22 cellular contexts compared by ENCODE assay signal in genomic region chr3:143217283-143217682, GRCh38.
DNase-seq lines count a peak whose midpoint lies in the region; FAIRE-seq and TF ChIP-seq lines count a peak whose summit lies in the region.
"Had no signal": no experiment of that assay in that cellular context is flagged by ENCODE, and none has a peak within 500 bp of the region (broad histone marks: within the 10 kb centered on the region; RNA-seq: fewer than 3 reads in every experiment).

No MANE protein-coding gene starts in this region.

- H3K27ac ChIP-seq in ACC112 (ENCODE audit: low read depth, low read length) (no peak overlapping the region), BLaER1 (peak overlapping the region; percentile 59), mesendoderm (ENCODE audit: low read depth, low read length) (no peak overlapping the region)
- H3K27ac ChIP-seq: heart left ventricle, ovary, Peyer's patch, right atrium auricular region, spleen had no signal

- 0 out of 2 replicates have a peak, but pooled peaks cover 3% of the 10 kb centered on the region for H3F3A ChIP-seq in Loucy (ENCODE audit: low read depth)

- H3K9me3 ChIP-seq in BLaER1 (peaks cover 12% of the 10 kb centered on the region; the same call in 1 of the 2 replicates), Loucy (ENCODE audit: insufficient read depth, low read depth, low read length) (no peaks in the 10 kb centered on the region)
- H3K9me3 ChIP-seq: heart left ventricle, ovary, Peyer's patch, right atrium auricular region, spleen had no signal

- H3K79me2 ChIP-seq in ACC112 (ENCODE audit: control insufficient read depth, insufficient read depth, low read length, unreplicated experiment) (no peaks in the 10 kb centered on the region), Loucy (ENCODE audit: insufficient read depth, low read length) (no peaks in the 10 kb centered on the region), mesendoderm (ENCODE audit: control insufficient read depth, insufficient read depth, low read length) (no peaks in the 10 kb centered on the region)

- H3K79me1 ChIP-seq in mesendoderm (ENCODE audit: low read length): no peaks in the 10 kb centered on the region

- H3K4me2 ChIP-seq in BLaER1: peak overlapping the region; percentile 77
- peak overlapping the region; percentile 60 for H3K4me2 ChIP-seq in Loucy (ENCODE audit: low read depth, low read length, poor library complexity, severe bottlenecking)
- no peak overlapping the region for H3K4me2 ChIP-seq in mesendoderm (ENCODE audit: low read length)

- H2BK15ac ChIP-seq in mesendoderm (replicated peaks; ENCODE audit: low read depth): no peak overlapping the region

- H4K20me1 ChIP-seq in BLaER1: no peaks in the 10 kb centered on the region
- H4K20me1 ChIP-seq in Loucy (ENCODE audit: insufficient read depth, low read length, poor library complexity, severe bottlenecking): no peaks in the 10 kb centered on the region

- DNase-seq in nucleus accumbens (lab: John Stamatoyannopoulos, UW) (no peak), DMS 273 treated with DMSO at 0.1 percent for 48 hours (lab: John Stamatoyannopoulos, UW) (no peak), mesendoderm (no peak)
- DNase-seq: activated CD4-positive, alpha-beta T cell treated with anti-CD3 and anti-CD28 coated beads for 1 hour; activated CD8-positive, alpha-beta memory T cell treated with anti-CD3 and anti-CD28 coated beads, Interleukin-2, amount 10 ng/mL, durations not matched to agents 7 days and 5 days; DMS79; effector CD4-positive, alpha-beta T cell; heart left ventricle; left colon; NCI-H146; NCI-H510A; ovary; Peyer's patch; spleen; stimulated activated CD4-positive, alpha-beta T cell treated with anti-CD3 and anti-CD28 coated beads, Interleukin-4, amount 100 ng/mL, for 1 hour; T-helper 1 cell had no signal

- H3K9ac ChIP-seq in BLaER1: no peak overlapping the region
- H3K9ac ChIP-seq in Loucy (ENCODE audit: low read depth, low read length, poor library complexity, severe bottlenecking): no peak overlapping the region
- no peak overlapping the region for H3K9ac ChIP-seq in mesendoderm (ENCODE audit: low read length)

- H3K27me3 ChIP-seq in ACC112 (ENCODE audit: insufficient read depth, low read length): no peaks in the 10 kb centered on the region
- H3K27me3 ChIP-seq in BLaER1: no peaks in the 10 kb centered on the region
- no peaks in the 10 kb centered on the region for H3K27me3 ChIP-seq in Loucy (ENCODE audit: insufficient read depth, low read length, poor library complexity, severe bottlenecking)
- H3K27me3 ChIP-seq in mesendoderm (ENCODE audit: insufficient read depth, low read length, poor library complexity): no peaks in the 10 kb centered on the region
- H3K27me3 ChIP-seq: heart left ventricle, ovary, Peyer's patch, right atrium auricular region, spleen had no signal

- H3K4ac ChIP-seq in mesendoderm (ENCODE audit: low read depth, low read length): no peak overlapping the region

- peak; percentile 21 for FAIRE-seq in islet of Langerhans (lab: Jason Lieb, UNC)
- FAIRE-seq: H1 had no signal

- H3K4me1 ChIP-seq in ACC112 (ENCODE audit: control insufficient read depth, insufficient read depth, low read length, unreplicated experiment) (peaks cover 3% of the 10 kb centered on the region), BLaER1 (peaks cover 59% of the 10 kb centered on the region), Loucy (ENCODE audit: insufficient read depth, low read length, poor library complexity, severe bottlenecking) (peaks cover 35% of the 10 kb centered on the region), mesendoderm (ENCODE audit: control insufficient read depth, low read depth, low read length) (no peaks in the 10 kb centered on the region)
- H3K4me1 ChIP-seq: Peyer's patch, right atrium auricular region had no signal

- no peak for TF ChIP-seq CTCF in Loucy (conservative IDR thresholded peaks at IDR 0.05; ENCODE audit: low read length)

- H2AFZ ChIP-seq in ACC112 (ENCODE audit: low read length, unreplicated experiment) (peak overlapping the region; percentile 48), Loucy (ENCODE audit: low read length) (peak overlapping the region; percentile 77)

- no peak overlapping the region for H3K4me3 ChIP-seq in ACC112 (ENCODE audit: low read depth, low read length)
- no peak overlapping the region for H3K4me3 ChIP-seq in BLaER1
- no peak overlapping the region for H3K4me3 ChIP-seq in Loucy (ENCODE audit: low read length, poor library complexity, severe bottlenecking)
- no peak overlapping the region for H3K4me3 ChIP-seq in mesendoderm (ENCODE audit: low read length)
- H3K4me3 ChIP-seq: ovary, Peyer's patch, right atrium auricular region, spleen had no signal

- no peak overlapping the region for H4K5ac ChIP-seq in mesendoderm (ENCODE audit: low read length)

- no peak overlapping the region for H2BK5ac ChIP-seq in mesendoderm (ENCODE audit: low read length)

- H3K36me3 ChIP-seq in ACC112 (ENCODE audit: insufficient read depth, low read length) (no peaks in the 10 kb centered on the region), BLaER1 (no peaks in the 10 kb centered on the region), Loucy (ENCODE audit: insufficient read depth, low read length) (no peaks in the 10 kb centered on the region), mesendoderm (ENCODE audit: control insufficient read depth, insufficient read depth, low read length) (no peaks in the 10 kb centered on the region)
- H3K36me3 ChIP-seq: heart left ventricle, ovary, Peyer's patch, right atrium auricular region, spleen had no signal

- no peak overlapping the region for H3K56ac ChIP-seq in mesendoderm (ENCODE audit: low read length)

- H4K8ac ChIP-seq in mesendoderm (ENCODE audit: low read depth, low read length): no peak overlapping the region

- no peak overlapping the region for H2AK5ac ChIP-seq in mesendoderm (ENCODE audit: low read length)

- no peak overlapping the region for H3K18ac ChIP-seq in mesendoderm (ENCODE audit: low read length)

- no peaks in the 10 kb centered on the region for H3K9me2 ChIP-seq in Loucy (replicated peaks; ENCODE audit: low read depth, low read length)

- no peak overlapping the region for H2BK120ac ChIP-seq in mesendoderm (ENCODE audit: low read depth, low read length)

- no peak overlapping the region for H3K23ac ChIP-seq in mesendoderm (ENCODE audit: low read length)
